ENCODE assay signal across 1 cellular context in the genomic region with DNA sequence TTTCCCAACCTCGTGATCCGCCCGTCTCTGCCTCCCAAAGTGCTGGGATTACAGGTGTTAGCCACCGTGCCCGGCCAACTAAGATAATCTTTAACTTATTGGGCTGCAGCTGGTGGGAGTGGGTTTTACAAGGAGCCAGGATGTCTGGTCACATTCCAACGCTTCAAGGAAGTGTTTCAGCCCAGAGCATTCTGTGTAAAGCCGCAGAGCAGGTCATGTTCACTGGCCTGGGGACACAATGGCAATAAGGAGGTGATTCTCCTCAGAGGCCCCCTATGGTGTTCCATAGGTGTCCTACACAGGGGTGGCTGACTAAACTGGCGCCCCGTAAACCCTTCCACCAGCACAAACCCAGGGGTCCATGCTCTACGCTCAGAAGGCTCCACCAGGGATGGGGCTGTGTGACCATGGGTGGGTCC.
TF ChIP-seq lines count a peak whose summit lies in the region.

No MANE protein-coding gene starts in this region.

TF ChIP-seq in HepG2, 621 proteins besides CTCF, POLR2A, EP300 and RAD21 (continued from another document):
- TF ChIP-seq GATAD2A (CRISPR knock-in tag; IDR thresholded peaks at IDR 0.05) (peak; percentile 44), TARDBP (CRISPR knock-in tag; IDR thresholded peaks at IDR 0.05) (peak; percentile 68; the same call in 1 of the 2 replicates), SIX4 (CRISPR knock-in tag; IDR thresholded peaks at IDR 0.05) (no peak), CHD4 (IDR thresholded peaks at IDR 0.05; ENCODE audit: borderline replicate concordance, low read length) (0 out of 2 replicates have a peak, but pooled peaks have one; percentile 12), MEF2D (CRISPR knock-in tag; IDR thresholded peaks at IDR 0.05) (peak; percentile 19), SAP130 (CRISPR knock-in tag; IDR thresholded peaks at IDR 0.05; ENCODE audit: low read depth) (no peak; the same call in 1 of the 2 replicates), AKAP8 (CRISPR knock-in tag; IDR thresholded peaks at IDR 0.05) (peak; percentile 23; the same call in 1 of the 2 replicates), KLF16 (CRISPR knock-in tag; IDR thresholded peaks at IDR 0.05) (0 out of 4 replicates have a peak, but pooled peaks of 1 of the 2 experiments have one; percentile 55), CENPT (CRISPR knock-in tag; IDR thresholded peaks at IDR 0.05; ENCODE audit: low read depth) (no peak), ZNF614 (CRISPR knock-in tag; IDR thresholded peaks at IDR 0.05; ENCODE audit: borderline replicate concordance) (0 out of 2 replicates have a peak, but pooled peaks have one; percentile 15), ZKSCAN8 (CRISPR knock-in tag; IDR thresholded peaks at IDR 0.05; ENCODE audit: borderline replicate concordance) (no peak), EED (CRISPR knock-in tag; IDR thresholded peaks at IDR 0.05) (no peak), SP5 (CRISPR knock-in tag; IDR thresholded peaks at IDR 0.05; ENCODE audit: borderline replicate concordance, low read depth) (no peak), ZNF616 (CRISPR knock-in tag; IDR thresholded peaks at IDR 0.05; ENCODE audit: low read depth) (no peak)
- TF ChIP-seq, protein P1, sequence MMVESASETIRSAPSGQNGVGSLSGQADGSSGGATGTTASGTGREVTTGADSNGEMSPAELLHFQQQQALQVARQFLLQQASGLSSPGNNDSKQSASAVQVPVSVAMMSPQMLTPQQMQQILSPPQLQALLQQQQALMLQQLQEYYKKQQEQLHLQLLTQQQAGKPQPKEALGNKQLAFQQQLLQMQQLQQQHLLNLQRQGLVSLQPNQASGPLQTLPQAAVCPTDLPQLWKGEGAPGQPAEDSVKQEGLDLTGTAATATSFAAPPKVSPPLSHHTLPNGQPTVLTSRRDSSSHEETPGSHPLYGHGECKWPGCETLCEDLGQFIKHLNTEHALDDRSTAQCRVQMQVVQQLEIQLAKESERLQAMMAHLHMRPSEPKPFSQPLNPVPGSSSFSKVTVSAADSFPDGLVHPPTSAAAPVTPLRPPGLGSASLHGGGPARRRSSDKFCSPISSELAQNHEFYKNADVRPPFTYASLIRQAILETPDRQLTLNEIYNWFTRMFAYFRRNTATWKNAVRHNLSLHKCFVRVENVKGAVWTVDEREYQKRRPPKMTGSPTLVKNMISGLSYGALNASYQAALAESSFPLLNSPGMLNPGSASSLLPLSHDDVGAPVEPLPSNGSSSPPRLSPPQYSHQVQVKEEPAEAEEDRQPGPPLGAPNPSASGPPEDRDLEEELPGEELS (CRISPR knock-in tag; IDR thresholded peaks at IDR 0.05): 0 out of 2 replicates have a peak, but pooled peaks have one; percentile 6
- TF ChIP-seq, protein P2, sequence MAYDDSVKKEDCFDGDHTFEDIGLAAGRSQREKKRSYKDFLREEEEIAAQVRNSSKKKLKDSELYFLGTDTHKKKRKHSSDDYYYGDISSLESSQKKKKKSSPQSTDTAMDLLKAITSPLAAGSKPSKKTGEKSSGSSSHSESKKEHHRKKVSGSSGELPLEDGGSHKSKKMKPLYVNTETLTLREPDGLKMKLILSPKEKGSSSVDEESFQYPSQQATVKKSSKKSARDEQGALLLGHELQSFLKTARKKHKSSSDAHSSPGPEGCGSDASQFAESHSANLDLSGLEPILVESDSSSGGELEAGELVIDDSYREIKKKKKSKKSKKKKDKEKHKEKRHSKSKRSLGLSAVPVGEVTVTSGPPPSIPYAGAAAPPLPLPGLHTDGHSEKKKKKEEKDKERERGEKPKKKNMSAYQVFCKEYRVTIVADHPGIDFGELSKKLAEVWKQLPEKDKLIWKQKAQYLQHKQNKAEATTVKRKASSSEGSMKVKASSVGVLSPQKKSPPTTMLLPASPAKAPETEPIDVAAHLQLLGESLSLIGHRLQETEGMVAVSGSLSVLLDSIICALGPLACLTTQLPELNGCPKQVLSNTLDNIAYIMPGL (CRISPR knock-in tag; IDR thresholded peaks at IDR 0.05; ENCODE audit: borderline replicate concordance in 1 of 2, low read depth in 1 of 2): 0 out of 4 replicates have a peak, but pooled peaks of 1 of the 2 experiments have one; percentile 32
TF ChIP-seq in HepG2: peak in this region for 73.
